19 cellular contexts compared by ENCODE assay signal in the genomic region with DNA sequence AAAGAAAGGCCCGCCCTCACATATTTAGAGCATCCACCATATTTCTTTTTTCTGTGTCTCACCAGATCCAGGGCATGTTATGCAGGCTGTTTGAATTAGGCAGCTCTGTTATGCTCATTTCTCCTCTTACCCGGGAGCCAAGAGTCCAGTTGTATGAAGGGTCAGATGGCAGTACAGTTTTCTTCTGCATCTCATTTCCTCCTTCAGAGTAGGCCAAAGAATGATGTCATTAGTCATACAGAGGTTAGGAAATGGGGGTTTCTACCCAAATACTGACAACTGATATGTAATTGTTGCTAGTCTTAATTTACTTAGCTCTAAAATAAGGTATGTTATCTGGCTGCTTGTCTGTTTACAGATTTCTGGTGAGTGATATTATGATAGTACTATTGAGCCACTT.
DNase-seq lines count a peak whose midpoint lies in the region; ATAC-seq and TF ChIP-seq lines count a peak whose summit lies in the region.
"Had no signal": no experiment of that assay in that cellular context is flagged by ENCODE, and none has a peak within 500 bp of the region (broad histone marks: within the 10 kb centered on the region; RNA-seq: fewer than 3 reads in every experiment).

No MANE protein-coding gene starts in this region.

- no peak overlapping the region for H3K4me2 ChIP-seq in IMR-90 (ENCODE audit: low read depth, low read length)
- H3K4me2 ChIP-seq: SK-N-SH had no signal

- BruUV-seq in IMR-90 (replicated peaks; lab: Mats Ljungman, UMichigan) = no TSS peak

- H2BK5ac ChIP-seq in IMR-90 (ENCODE audit: low read depth, low read length, poor library complexity, severe bottlenecking) = no peak overlapping the region

- no peak overlapping the region for H3K56ac ChIP-seq in IMR-90 (ENCODE audit: extremely low read depth, insufficient read depth, low read length)

- H2BK120ac ChIP-seq in IMR-90 (ENCODE audit: low read depth, low read length) = no peak overlapping the region

- no peaks in the 10 kb centered on the region for H3K27me3 Mint-ChIP-seq in natural killer cell (ENCODE audit: low read depth in 2 of 2)
- H3K27me3 Mint-ChIP-seq: memory B cell; stimulated activated naive CD8-positive, alpha-beta T cell treated with anti-CD3 and anti-CD28 coated beads, Interleukin-15, Interleukin-2, amounts not matched to agents 100 ng/mL and 50 ng/mL, for 24 hours had no signal

- H2AFZ ChIP-seq in IMR-90 (replicated peaks; ENCODE audit: low read length, poor library complexity) = no peak overlapping the region
- H2AFZ ChIP-seq: parathyroid adenoma had no signal

- in situ Hi-C loops in IMR-90 (cut with MboI; ENCODE audit: low sequenced_read_pairs) = no loop called here

- H4K8ac ChIP-seq in IMR-90 (ENCODE audit: low read depth in 2 of 2, low read length in 2 of 2) = no peak overlapping the region

- H3K9me1 ChIP-seq in IMR-90 (ENCODE audit: insufficient read depth, low read length) = no peaks in the 10 kb centered on the region; the same call in 1 of the 2 replicates

- H4K20me1 ChIP-seq in IMR-90 (ENCODE audit: insufficient read depth, low read length) = no peaks in the 10 kb centered on the region

- no CpG with 5 or more reads among the region's 2 CpGs for WGBS in IMR-90 (ENCODE audit: extremely low coverage in 2 of 2, insufficient read length in 1 of 2), 2 experiments

- intact Hi-C loops in IMR-90 (cut with micrococcal nuclease) = no loop called here
- intact Hi-C loops in natural killer cell (cut with micrococcal nuclease) = no loop called here

- no peak overlapping the region for H3K23ac ChIP-seq in IMR-90 (ENCODE audit: low read depth, low read length)

- H3K36me3 ChIP-seq in IMR-90 (ENCODE audit: control insufficient read depth, insufficient read depth, low read length) (no peaks in the 10 kb centered on the region), adipocyte (ENCODE audit: control insufficient read depth, insufficient read depth, low read length, severe bottlenecking) (no peaks in the 10 kb centered on the region)
- H3K36me3 ChIP-seq: transverse colon had no signal

- POLR2A ChIA-PET in IMR-90 (lab: Charles Lee; ENCODE audit: unreplicated experiment) = no interaction called here

- H3K14ac ChIP-seq in IMR-90 (replicated peaks; ENCODE audit: low read depth, low read length) = no peak overlapping the region

- H4K5ac ChIP-seq in IMR-90 (ENCODE audit: low read depth, low read length) = no peak overlapping the region

- H4K91ac ChIP-seq in IMR-90 (ENCODE audit: insufficient read depth, low read depth, low read length) = no peak overlapping the region

- H2AK5ac ChIP-seq in IMR-90 (ENCODE audit: low read depth, low read length) = no peak overlapping the region

- H3K27ac ChIP-seq in IMR-90 (ENCODE audit: insufficient read depth, low read length) = no peak overlapping the region
- H3K27ac ChIP-seq: parathyroid adenoma, transverse colon had no signal

- H3K9ac ChIP-seq in IMR-90 (ENCODE audit: low read depth, low read length) = no peak overlapping the region
- no peak overlapping the region for H3K9ac ChIP-seq in adipocyte (ENCODE audit: low read length)
- H3K9ac ChIP-seq: parathyroid adenoma, SK-N-SH had no signal

- H2AK9ac ChIP-seq in IMR-90 (replicated peaks; ENCODE audit: low read depth, low read length, poor library complexity) = no peak overlapping the region

- TF ChIP-seq POLR2A in IMR-90 (IDR thresholded peaks at IDR 0.05; ENCODE audit: low read depth, low read length) = no peak

- peaks cover 29 to 37% of the 10 kb centered on the region in 2 donors for H3K4me1 Mint-ChIP-seq in natural killer cell

- peaks cover 3% of the 10 kb centered on the region; the same call in 1 of the 2 replicates for H3K4me1 ChIP-seq in IMR-90 (ENCODE audit: control insufficient read depth, insufficient read depth, low read length)
- H3K4me1 ChIP-seq in adipocyte (ENCODE audit: control insufficient read depth, insufficient read depth, low read length) = peaks cover 12% of the 10 kb centered on the region
- H3K4me1 ChIP-seq: parathyroid adenoma, transverse colon had no signal

- no peak for TF ChIP-seq CTCF in IMR-90 (conservative IDR thresholded peaks at IDR 0.05; ENCODE audit: low read depth, low read length)
- TF ChIP-seq CTCF in fibroblast of the aortic adventitia (IDR thresholded peaks at IDR 0.05; ENCODE audit: insufficient read depth, low read length) = no peak
- TF ChIP-seq CTCF in natural killer cell (IDR thresholded peaks at IDR 0.05) = no peak

- TF ChIP-seq RAD21 in IMR-90 (IDR thresholded peaks at IDR 0.05; ENCODE audit: low read length) = no peak

- no peak overlapping the region for H3K4ac ChIP-seq in IMR-90 (ENCODE audit: low read depth, low read length)

- no peak overlapping the region for H3K27ac Mint-ChIP-seq in natural killer cell
- H3K27ac Mint-ChIP-seq: memory B cell; stimulated activated naive CD8-positive, alpha-beta T cell treated with anti-CD3 and anti-CD28 coated beads, Interleukin-15, Interleukin-2, amounts not matched to agents 100 ng/mL and 50 ng/mL, for 24 hours had no signal

- H3K27me3 ChIP-seq in IMR-90 (ENCODE audit: control insufficient read depth, insufficient read depth, low read length) (no peaks in the 10 kb centered on the region), adipocyte (replicated peaks; ENCODE audit: control insufficient read depth, insufficient read depth, low read length) (no peaks in the 10 kb centered on the region)
- H3K27me3 ChIP-seq: transverse colon had no signal

- no peaks in the 10 kb centered on the region for H3K79me1 ChIP-seq in IMR-90 (ENCODE audit: low read depth in 1 of 2, low read length in 2 of 2)

- no peaks in the 10 kb centered on the region for H3K36me3 Mint-ChIP-seq in natural killer cell
- H3K36me3 Mint-ChIP-seq: memory B cell had no signal

- no peak overlapping the region for H3K4me3 Mint-ChIP-seq in natural killer cell
- H3K4me3 Mint-ChIP-seq: memory B cell; stimulated activated naive CD8-positive, alpha-beta T cell treated with anti-CD3 and anti-CD28 coated beads, Interleukin-15, Interleukin-2, amounts not matched to agents 100 ng/mL and 50 ng/mL, for 24 hours had no signal

- peak; percentile 71 for DNase-seq in DMS153 (lab: John Stamatoyannopoulos, UW)
- DNase-seq in IMR-90 = peak; percentile 39
- peak; percentile 14 for DNase-seq in adipocyte (ENCODE audit: low read depth)
- DNase-seq in fibroblast of the aortic adventitia (ENCODE audit: low read depth) = peak; percentile 37
- no peak for DNase-seq in SW480 (ENCODE audit: low spot score)
- no peak for DNase-seq in natural killer cell
- DNase-seq in D341Med (ENCODE audit: low spot score) = no peak
- DNase-seq: activated CD4-positive, alpha-beta T cell treated with anti-CD3 and anti-CD28 coated beads for 1 hour; activated effector memory CD4-positive, alpha-beta T cell treated with Interleukin-2 at 50 U/mL for 16 hours; amygdala; cerebellar nuclear complex; effector memory CD4-positive, alpha-beta T cell; SK-N-SH; transverse colon had no signal

- H3K9me3 Mint-ChIP-seq in natural killer cell = no peaks in the 10 kb centered on the region
- H3K9me3 Mint-ChIP-seq: memory B cell; stimulated activated naive CD8-positive, alpha-beta T cell treated with anti-CD3 and anti-CD28 coated beads, Interleukin-15, Interleukin-2, amounts not matched to agents 100 ng/mL and 50 ng/mL, for 24 hours had no signal

- no peak overlapping the region for H2BK20ac ChIP-seq in IMR-90 (ENCODE audit: low read depth, low read length)

- peak; percentile 42 for ATAC-seq in IMR-90 (ENCODE audit: low read depth)
- no peak for ATAC-seq in natural killer cell
- no peak for ATAC-seq in GM18868 (IDR thresholded peaks at IDR 0.05; ENCODE audit: unreplicated experiment)
- ATAC-seq: Panc1 had no signal

- dilution Hi-C loops in IMR-90 (cut with HindIII; ENCODE audit: low sequenced_read_pairs, unreplicated experiment) = no loop called here

- H3K9me3 ChIP-seq in IMR-90 (ENCODE audit: control insufficient read depth, insufficient read depth, low read length) (no peaks in the 10 kb centered on the region), adipocyte (ENCODE audit: control insufficient read depth, low read length) (no peaks in the 10 kb centered on the region)
- H3K9me3 ChIP-seq: SK-N-SH, transverse colon had no signal

- no peak overlapping the region for H2BK15ac ChIP-seq in IMR-90 (ENCODE audit: low read depth, low read length)

- H3K18ac ChIP-seq in IMR-90 (ENCODE audit: low read depth, low read length) = no peak overlapping the region

- H3K4me3 ChIP-seq in IMR-90 (ENCODE audit: insufficient read depth, low read depth, low read length) = no peak overlapping the region
- no peak overlapping the region for H3K4me3 ChIP-seq in adipocyte (ENCODE audit: low read length)
- no peak overlapping the region for H3K4me3 ChIP-seq in fibroblast of the aortic adventitia (ENCODE audit: low read depth, low read length)
- H3K4me3 ChIP-seq: transverse colon had no signal

- CTCF ChIA-PET in IMR-90 (lab: Yijun Ruan, JAX) = interaction anchor here (0.7 to 1.2 kb wide), 2 partner anchors 8 to 62 kb away, joined by 3 to 4 read pairs; no protein-coding TSS in a partner anchor

TF ChIP-seq in IMR-90, 13 proteins besides CTCF, POLR2A, EP300 and RAD21 (continues in another document):
- TF ChIP-seq BHLHE40 (IDR thresholded peaks at IDR 0.05; ENCODE audit: low read depth, low read length) (no peak), SMC3 (IDR thresholded peaks at IDR 0.05; ENCODE audit: low read depth, low read length) (no peak), MAFK (IDR thresholded peaks at IDR 0.05; ENCODE audit: low read depth, low read length) (no peak), FOS (IDR thresholded peaks at IDR 0.05; ENCODE audit: low read depth, low read length) (no peak), CEBPB (IDR thresholded peaks at IDR 0.05; ENCODE audit: low read depth, low read length) (no peak), RFX5 (IDR thresholded peaks at IDR 0.05; ENCODE audit: low read depth, low read length) (no peak), CHD1 (IDR thresholded peaks at IDR 0.05; ENCODE audit: low read depth, low read length) (no peak), NFE2L2 (IDR thresholded peaks at IDR 0.05; ENCODE audit: low read depth, low read length) (no peak), MXI1 (IDR thresholded peaks at IDR 0.05; ENCODE audit: borderline replicate concordance, low read depth, low read length) (no peak), USF2 (IDR thresholded peaks at IDR 0.05; ENCODE audit: low read depth, low read length) (no peak), RCOR1 (IDR thresholded peaks at IDR 0.05; ENCODE audit: insufficient replicate concordance, low read length) (no peak)

Comparison
In these comparisons a context has a peak if more than half of its experiments do, and no peak if none do; other contexts are left out.
1. DNase-seq: peak in DMS153 (single experiment), IMR-90 (single experiment), adipocyte (single experiment) and fibroblast of the aortic adventitia (single experiment); none in SW480 (single experiment), natural killer cell (single experiment) and D341Med (single experiment).